In genomic region chr4:73707918-73708577, GRCh38 we compare ENCODE assay signal across 7 cellular contexts. TPM values are rescaled to one million over a fixed set of nuclear protein-coding genes. Genes with fewer than 3 reads are reported as not detected.
DNase-seq lines count a peak whose midpoint lies in the region; ATAC-seq, FAIRE-seq and TF ChIP-seq lines count a peak whose summit lies in the region.

No MANE protein-coding gene starts in this region.

- ATAC-seq in GM18519 (IDR thresholded peaks at IDR 0.05; ENCODE audit: low FRiP score, unreplicated experiment) = no peak

- FAIRE-seq in H54 (lab: Jason Lieb, UNC) = peak; percentile 66

- TF ChIP-seq POLR2A in H54 (IDR thresholded peaks at IDR 0.05; ENCODE audit: low read depth, low read length) = no peak

- DNase-seq in H54 (ENCODE audit: insufficient read length, low spot score) = no peak
- DNase-seq in RPMI7951 (ENCODE audit: low read depth) = peak; percentile 96
- DNase-seq in fibroblast of the conjunctiva (ENCODE audit: low read depth) = peak; percentile 53
- DNase-seq in stromal cell of bone marrow (ENCODE audit: low read depth) = peak; percentile 70
- DNase-seq in activated naive CD4-positive, alpha-beta T cell treated with Interleukin-2 at 50 U/mL for 16 hours = no peak
- no peak for DNase-seq in stimulated activated CD4-positive, alpha-beta T cell treated with anti-CD3 and anti-CD28 coated beads, Interleukin-15, amount 100 ng/mL, for 24 hours

RNA-seq across cellular contexts. Expression of gene CXCL8, which starts 32.3 kb away (rescaled TPM):
- total RNA-seq in RPMI7951 (2014; rRNA removed; shearing (Covaris generic)) = 66.9 and 79.5 TPM in 2 replicates

Comparison
In these comparisons a context has a peak if more than half of its experiments do, and no peak if none do; other contexts are left out.
1. DNase-seq: peak in RPMI7951 (single experiment), fibroblast of the conjunctiva (single experiment) and stromal cell of bone marrow (single experiment); none in H54 (single experiment), activated naive CD4-positive, alpha-beta T cell treated with Interleukin-2 at 50 U/mL for 16 hours (single experiment) and stimulated activated CD4-positive, alpha-beta T cell treated with anti-CD3 and anti-CD28 coated beads, Interleukin-15, amount 100 ng/mL, for 24 hours (single experiment).